ENCODE assay signal across 18 cellular contexts in the genomic region with DNA sequence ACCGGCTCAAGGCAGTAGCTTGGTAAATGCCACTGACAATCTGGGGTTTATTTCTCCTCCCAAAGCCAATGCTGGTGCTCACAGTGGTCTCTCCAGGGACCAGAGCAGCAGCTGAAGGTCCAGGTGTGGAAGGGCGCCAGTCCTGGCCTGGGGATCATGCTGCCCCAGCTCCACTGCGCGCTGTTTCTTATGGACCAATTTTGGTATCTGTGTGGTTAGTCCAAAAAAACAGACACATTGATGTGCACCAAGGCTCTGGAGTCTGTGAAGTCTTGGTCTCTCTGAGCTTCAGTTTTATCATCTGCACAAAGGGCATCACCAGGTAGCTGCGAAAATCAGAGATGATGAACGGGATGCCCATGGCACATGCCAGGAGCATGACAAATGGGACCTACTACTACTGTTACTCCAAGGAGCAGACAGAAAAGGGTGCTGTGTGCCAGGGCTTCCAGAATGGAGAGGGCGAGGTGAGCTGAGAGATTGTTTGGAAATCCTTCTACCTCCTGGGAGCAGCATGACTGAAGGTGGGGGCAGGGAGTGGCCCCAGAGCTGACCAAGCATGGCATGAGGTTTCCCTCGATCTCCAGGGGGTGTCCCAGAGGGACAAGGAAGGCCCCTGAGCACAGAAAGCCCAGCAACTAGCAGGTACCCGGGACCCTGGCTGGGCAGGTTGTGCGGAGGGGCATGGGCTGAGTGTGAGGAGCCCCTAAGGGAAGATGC.
"Had no signal": no experiment of that assay in that cellular context is flagged by ENCODE, and none has a peak within 500 bp of the region (broad histone marks: within the 10 kb centered on the region; RNA-seq: fewer than 3 reads in every experiment).

No MANE protein-coding gene starts in this region.

- H3K27ac ChIP-seq: epithelial cell of prostate, lower lobe of right lung, tibial nerve, uterus had no signal

- H3K9me3 ChIP-seq: lower lobe of right lung, tibial nerve, uterus had no signal

- ATAC-seq: effector memory CD8-positive, alpha-beta T cell; left cardiac atrium; lower lobe of right lung; stimulated activated naive B cell treated with anti-CD40 and anti-IgM and Interleukin-4, amounts not matched to agents 10 μg/mL and 1 μg/mL and 100 μg/mL, for 72 hours; T-cell had no signal

- DNase-seq: activated CD4-positive, alpha-beta T cell treated with anti-CD3 and anti-CD28 coated beads, Interleukin-2, amount 50 U/mL, for 1 hour; activated naive CD4-positive, alpha-beta T cell treated with anti-CD3 and anti-CD28 coated beads, Interleukin-2, amount 10 ng/mL, durations not matched to agents 7 days and 5 days; activated T-cell treated with anti-CD3 and anti-CD28 coated beads, Interleukin-2, amount 50 U/mL, for 1 hour; caudate nucleus; effector memory CD8-positive, alpha-beta T cell; immature natural killer cell; left cardiac atrium; lower lobe of right lung; naive B cell; stimulated activated CD4-positive, alpha-beta T cell treated with anti-CD3 and anti-CD28 coated beads, Interleukin-15, amount 100 ng/mL, for 24 hours; stimulated activated CD4-positive, alpha-beta T cell treated with anti-CD3 and anti-CD28 coated beads, Interleukin-4, amount 100 ng/mL, for 1 hour; stimulated activated naive B cell treated with anti-CD40 and anti-IgM and Interleukin-4, amounts not matched to agents 10 μg/mL and 1 μg/mL and 100 μg/mL, for 72 hours; T-cell; T-helper 9 cell; uterus had no signal

- H3K27me3 ChIP-seq: uterus had no signal

- H3K4me1 ChIP-seq: lower lobe of right lung, uterus had no signal

- H3K36me3 ChIP-seq: lower lobe of right lung, tibial nerve, uterus had no signal

- H3K4me3 Mint-ChIP-seq: activated naive CD4-positive, alpha-beta T cell treated with anti-CD3 and anti-CD28 coated beads, Interleukin-2, amount 10 ng/mL, durations not matched to agents 7 days and 5 days; effector memory CD8-positive, alpha-beta T cell; immature natural killer cell; stimulated activated naive B cell treated with anti-CD40 and anti-IgM and Interleukin-4, amounts not matched to agents 10 μg/mL and 1 μg/mL and 100 μg/mL, for 72 hours; T-cell had no signal

- H3K36me3 Mint-ChIP-seq: activated naive CD4-positive, alpha-beta T cell treated with anti-CD3 and anti-CD28 coated beads, Interleukin-2, amount 10 ng/mL, durations not matched to agents 7 days and 5 days; immature natural killer cell; naive B cell; stimulated activated naive B cell treated with anti-CD40 and anti-IgM and Interleukin-4, amounts not matched to agents 10 μg/mL and 1 μg/mL and 100 μg/mL, for 72 hours; T-cell had no signal

- H3K27ac Mint-ChIP-seq: activated naive CD4-positive, alpha-beta T cell treated with anti-CD3 and anti-CD28 coated beads, Interleukin-2, amount 10 ng/mL, durations not matched to agents 7 days and 5 days; activated T-helper 2 cell treated with anti-CD3 and anti-CD28 coated beads, Interferon-gamma antibody, Interleukin-2, Interleukin-4, amounts not matched to agents 10 μg/mL and 5 μg/mL and 100 μg/mL, durations not matched to agents 14 hours and 24 hours and 36 hours; effector memory CD8-positive, alpha-beta T cell; immature natural killer cell; naive B cell; stimulated activated naive B cell treated with anti-CD40 and anti-IgM and Interleukin-4, amounts not matched to agents 10 μg/mL and 1 μg/mL and 100 μg/mL, for 72 hours; T-cell had no signal

- H3K9me3 Mint-ChIP-seq: activated naive CD4-positive, alpha-beta T cell treated with anti-CD3 and anti-CD28 coated beads, Interleukin-2, amount 10 ng/mL, durations not matched to agents 7 days and 5 days; activated T-helper 2 cell treated with anti-CD3 and anti-CD28 coated beads, Interferon-gamma antibody, Interleukin-2, Interleukin-4, amounts not matched to agents 10 μg/mL and 5 μg/mL and 100 μg/mL, durations not matched to agents 14 hours and 24 hours and 36 hours; effector memory CD8-positive, alpha-beta T cell; immature natural killer cell; stimulated activated naive B cell treated with anti-CD40 and anti-IgM and Interleukin-4, amounts not matched to agents 10 μg/mL and 1 μg/mL and 100 μg/mL, for 72 hours; T-cell had no signal

- H3K4me1 Mint-ChIP-seq: activated naive CD4-positive, alpha-beta T cell treated with anti-CD3 and anti-CD28 coated beads, Interleukin-2, amount 10 ng/mL, durations not matched to agents 7 days and 5 days; immature natural killer cell; naive B cell; stimulated activated naive B cell treated with anti-CD40 and anti-IgM and Interleukin-4, amounts not matched to agents 10 μg/mL and 1 μg/mL and 100 μg/mL, for 72 hours; T-cell had no signal

- H3K4me3 ChIP-seq: lower lobe of right lung, tibial nerve, uterus had no signal
